1 cellular context compared by ENCODE assay signal in the genomic region with DNA sequence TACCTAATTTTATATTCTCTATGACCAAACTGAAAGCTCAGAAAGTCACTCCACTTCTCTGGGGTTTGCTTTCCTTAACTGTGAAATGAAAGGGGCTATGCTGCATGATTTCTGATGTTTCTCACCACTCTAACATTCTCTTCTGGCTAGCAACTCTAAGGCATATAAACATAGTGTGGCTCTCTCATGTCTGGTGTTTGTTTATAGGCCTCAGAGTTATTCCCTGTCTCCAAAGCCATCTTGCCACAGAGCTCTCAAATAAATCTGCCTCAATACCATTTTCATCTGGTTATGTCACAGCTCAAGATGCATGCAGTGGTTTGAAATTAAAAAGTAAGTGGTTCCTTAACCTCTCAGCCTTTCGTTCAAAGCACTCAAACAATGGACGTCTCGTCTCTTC.
TF ChIP-seq lines count a peak whose summit lies in the region.

No MANE protein-coding gene starts in this region.

TF ChIP-seq in IMR-90, 13 proteins besides CTCF, POLR2A, EP300 and RAD21:
- TF ChIP-seq, protein P1, sequence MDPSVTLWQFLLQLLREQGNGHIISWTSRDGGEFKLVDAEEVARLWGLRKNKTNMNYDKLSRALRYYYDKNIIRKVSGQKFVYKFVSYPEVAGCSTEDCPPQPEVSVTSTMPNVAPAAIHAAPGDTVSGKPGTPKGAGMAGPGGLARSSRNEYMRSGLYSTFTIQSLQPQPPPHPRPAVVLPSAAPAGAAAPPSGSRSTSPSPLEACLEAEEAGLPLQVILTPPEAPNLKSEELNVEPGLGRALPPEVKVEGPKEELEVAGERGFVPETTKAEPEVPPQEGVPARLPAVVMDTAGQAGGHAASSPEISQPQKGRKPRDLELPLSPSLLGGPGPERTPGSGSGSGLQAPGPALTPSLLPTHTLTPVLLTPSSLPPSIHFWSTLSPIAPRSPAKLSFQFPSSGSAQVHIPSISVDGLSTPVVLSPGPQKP (IDR thresholded peaks at IDR 0.05; ENCODE audit: borderline replicate concordance, low read depth, low read length): no peak
- TF ChIP-seq CHD1 (IDR thresholded peaks at IDR 0.05; ENCODE audit: low read depth, low read length) (no peak), FOS (IDR thresholded peaks at IDR 0.05; ENCODE audit: low read depth, low read length) (no peak), MXI1 (IDR thresholded peaks at IDR 0.05; ENCODE audit: borderline replicate concordance, low read depth, low read length) (no peak), MAFK (IDR thresholded peaks at IDR 0.05; ENCODE audit: low read depth, low read length) (no peak), CEBPB (IDR thresholded peaks at IDR 0.05; ENCODE audit: low read depth, low read length) (no peak), RCOR1 (IDR thresholded peaks at IDR 0.05; ENCODE audit: insufficient replicate concordance, low read length) (no peak), BHLHE40 (IDR thresholded peaks at IDR 0.05; ENCODE audit: low read depth, low read length) (no peak), MAZ (IDR thresholded peaks at IDR 0.05; ENCODE audit: borderline replicate concordance, low read depth, low read length) (no peak), NFE2L2 (IDR thresholded peaks at IDR 0.05; ENCODE audit: low read depth, low read length) (no peak), RFX5 (IDR thresholded peaks at IDR 0.05; ENCODE audit: low read depth, low read length) (no peak)
- TF ChIP-seq, protein P2, sequence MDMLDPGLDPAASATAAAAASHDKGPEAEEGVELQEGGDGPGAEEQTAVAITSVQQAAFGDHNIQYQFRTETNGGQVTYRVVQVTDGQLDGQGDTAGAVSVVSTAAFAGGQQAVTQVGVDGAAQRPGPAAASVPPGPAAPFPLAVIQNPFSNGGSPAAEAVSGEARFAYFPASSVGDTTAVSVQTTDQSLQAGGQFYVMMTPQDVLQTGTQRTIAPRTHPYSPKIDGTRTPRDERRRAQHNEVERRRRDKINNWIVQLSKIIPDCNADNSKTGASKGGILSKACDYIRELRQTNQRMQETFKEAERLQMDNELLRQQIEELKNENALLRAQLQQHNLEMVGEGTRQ (IDR thresholded peaks at IDR 0.05; ENCODE audit: low read depth, low read length): no peak
